In the genomic region with DNA sequence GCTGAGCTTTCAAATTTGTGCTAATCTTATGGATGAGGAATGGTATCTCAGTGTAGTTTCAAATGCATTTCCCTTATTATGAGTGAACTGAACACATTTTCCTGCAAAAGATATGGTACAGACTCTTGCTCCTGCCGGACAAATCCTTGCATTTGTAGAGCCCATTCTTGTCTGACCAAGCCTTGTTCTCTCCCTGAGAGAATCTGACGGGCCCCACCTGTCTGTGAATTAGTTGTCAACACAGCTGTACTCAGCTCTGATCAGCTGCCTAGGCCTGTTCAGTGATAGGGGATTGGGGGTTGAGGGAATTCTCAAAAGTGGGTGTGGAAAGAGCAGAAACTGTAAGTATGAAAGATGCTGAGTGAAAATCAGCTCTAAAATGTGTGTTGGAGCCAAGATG, we compare ENCODE assay signal across 25 cellular contexts.
"Had no signal": no experiment of that assay in that cellular context is flagged by ENCODE, and none has a peak within 500 bp of the region (broad histone marks: within the 10 kb centered on the region; RNA-seq: fewer than 3 reads in every experiment).

No MANE protein-coding gene starts in this region.

- DNase-seq: activated CD4-positive, alpha-beta memory T cell treated with anti-CD3 and anti-CD28 coated beads for 36 hours; activated CD4-positive, alpha-beta T cell treated with anti-CD3 and anti-CD28 coated beads, Interleukin-2, amount 10 ng/mL, durations not matched to agents 24 days and 14 days; activated CD4-positive, CD25-positive, alpha-beta regulatory T cell treated with anti-CD3 and anti-CD28 coated beads, Interleukin-2, amount 50 U/mL, for 72 hours; activated CD8-positive, alpha-beta memory T cell treated with anti-CD3 and anti-CD28 coated beads, Interleukin-2, amount 50 U/mL, for 4 hours; activated gamma-delta T cell; activated naive CD4-positive, alpha-beta T cell treated with anti-CD3 and anti-CD28 coated beads, Interleukin-2, amount 10 ng/mL, durations not matched to agents 7 days and 5 days; activated naive CD8-positive, alpha-beta T cell treated with anti-CD3 and anti-CD28 coated beads, Interleukin-2, amount 10 ng/mL, durations not matched to agents 7 days and 5 days; activated T-cell treated with anti-CD3 and anti-CD28 coated beads, Interleukin-2, amount 50 U/mL, for 1 hour; caudate nucleus; head of caudate nucleus; hippocampal formation; left cardiac atrium; mammary epithelial cell; naive B cell; nephron progenitor cell; retina; small intestine; stimulated activated CD4-positive, alpha-beta T cell treated with anti-CD3 and anti-CD28 coated beads, Interleukin-4, amount 100 ng/mL, for 24 hours; stomach; T1000; thyroid gland; upper lobe of left lung had no signal

- ATAC-seq: gastroesophageal sphincter; left cardiac atrium; sciatic nerve; stimulated activated effector memory CD8-positive, alpha-beta T cell treated with anti-CD3 and anti-CD28 coated beads, Interleukin-12 subunit alpha, Interleukin-12 subunit beta, amount 100 ng/mL, for 72 hours had no signal
